Comparison of ENCODE assay signal across 11 cellular contexts in genomic region chr20:50304501-50304856, GRCh38.
DNase-seq lines count a peak whose midpoint lies in the region; ATAC-seq and TF ChIP-seq lines count a peak whose summit lies in the region.
"Had no signal": no experiment of that assay in that cellular context is flagged by ENCODE, and none has a peak within 500 bp of the region (broad histone marks: within the 10 kb centered on the region; RNA-seq: fewer than 3 reads in every experiment).

No MANE protein-coding gene starts in this region.

- H3K27ac Mint-ChIP-seq in effector memory CD8-positive, alpha-beta T cell, result no peak overlapping the region
- H3K27ac Mint-ChIP-seq in activated T-helper 17 cell treated with anti-CD3 and anti-CD28 coated beads, Interleukin-2, amount 50 U/mL, for 72 hours, result no peak overlapping the region
- H3K27ac Mint-ChIP-seq: memory B cell had no signal

- H4K20me1 ChIP-seq in GM23248 (ENCODE audit: insufficient read depth) (no peaks in the 10 kb centered on the region), smooth muscle cell (ENCODE audit: low read depth) (no peaks in the 10 kb centered on the region)

- in situ Hi-C loops in GM23248 (cut with MboI), result no loop called here

- H2AFZ ChIP-seq in GM23248, result peak overlapping the region; percentile 41; the same call in 1 of the 2 replicates
- no peak overlapping the region for H2AFZ ChIP-seq in smooth muscle cell (ENCODE audit: low read depth)

- no peaks in the 10 kb centered on the region for H3K27me3 Mint-ChIP-seq in effector memory CD8-positive, alpha-beta T cell
- H3K27me3 Mint-ChIP-seq in activated T-helper 17 cell treated with anti-CD3 and anti-CD28 coated beads, Interleukin-2, amount 50 U/mL, for 72 hours, result peaks cover 9% of the 10 kb centered on the region

- H3K27me3 ChIP-seq in GM23248 (replicated peaks; ENCODE audit: insufficient read depth) (no peaks in the 10 kb centered on the region), layer of hippocampus (ENCODE audit: control insufficient read depth, insufficient read depth, low read length) (no peaks in the 10 kb centered on the region), smooth muscle cell (ENCODE audit: low read depth) (no peaks in the 10 kb centered on the region)

- no peak overlapping the region for H3K4me3 ChIP-seq in GM23248
- H3K4me3 ChIP-seq in choroid plexus epithelial cell (ENCODE audit: low read depth, low read length), result no peak overlapping the region
- H3K4me3 ChIP-seq in smooth muscle cell, result no peak overlapping the region

- H3K4me3 Mint-ChIP-seq in effector memory CD8-positive, alpha-beta T cell, result no peak overlapping the region
- no peak overlapping the region for H3K4me3 Mint-ChIP-seq in activated T-helper 17 cell treated with anti-CD3 and anti-CD28 coated beads, Interleukin-2, amount 50 U/mL, for 72 hours
- H3K4me3 Mint-ChIP-seq: memory B cell had no signal

- peak overlapping the region; percentile 84 for H3K9ac ChIP-seq in GM23248
- H3K9ac ChIP-seq in smooth muscle cell (ENCODE audit: low read depth), result peak overlapping the region; percentile 58

- peak overlapping the region; percentile 98 for H3K27ac ChIP-seq in GM23248
- H3K27ac ChIP-seq in layer of hippocampus (ENCODE audit: low read depth, low read length), result peak overlapping the region; percentile 59
- H3K27ac ChIP-seq in smooth muscle cell (ENCODE audit: low read depth), result peak overlapping the region; percentile 99

- no peaks in the 10 kb centered on the region for H3K9me2 ChIP-seq in GM23248 (ENCODE audit: insufficient read depth)

- H3K36me3 ChIP-seq in GM23248 (ENCODE audit: low read depth) (no peaks in the 10 kb centered on the region), smooth muscle cell (ENCODE audit: low read depth) (no peaks in the 10 kb centered on the region)

- no peaks in the 10 kb centered on the region for H3K36me3 Mint-ChIP-seq in effector memory CD8-positive, alpha-beta T cell (ENCODE audit: insufficient read depth)
- no peaks in the 10 kb centered on the region for H3K36me3 Mint-ChIP-seq in activated T-helper 17 cell treated with anti-CD3 and anti-CD28 coated beads, Interleukin-2, amount 50 U/mL, for 72 hours (ENCODE audit: low read depth)
- H3K36me3 Mint-ChIP-seq: memory B cell had no signal

- WGBS in GM23248 (ENCODE audit: low coverage in 1 of 2, low lambda C conversion rate in 2 of 2, missing lambda C conversion rate in 2 of 2), 2 experiments, result 7 to 9% methylated on average over 9 to 10 of the region's 10 CpGs
- 35% methylated on average over 10 of the region's 10 CpGs for WGBS in smooth muscle cell (ENCODE audit: low lambda C conversion rate)

- H3K4me1 Mint-ChIP-seq in effector memory CD8-positive, alpha-beta T cell (ENCODE audit: low read depth in 2 of 2), result peaks cover 0 to 3% of the 10 kb centered on the region in 2 donors
- no peaks in the 10 kb centered on the region for H3K4me1 Mint-ChIP-seq in activated T-helper 17 cell treated with anti-CD3 and anti-CD28 coated beads, Interleukin-2, amount 50 U/mL, for 72 hours
- H3K4me1 Mint-ChIP-seq: memory B cell had no signal

- H3F3A ChIP-seq in GM23248 (ENCODE audit: insufficient read depth) (peaks cover 53% of the 10 kb centered on the region), smooth muscle cell (ENCODE audit: low read depth) (peaks cover 28% of the 10 kb centered on the region)

- H3K4me1 ChIP-seq in GM23248 (ENCODE audit: insufficient read depth) (peaks cover 61% of the 10 kb centered on the region), smooth muscle cell (ENCODE audit: low read depth) (peaks cover 9% of the 10 kb centered on the region)

- no peak for ATAC-seq in effector memory CD8-positive, alpha-beta T cell (replicated peaks)
- no peak for ATAC-seq in activated T-helper 17 cell treated with anti-CD3 and anti-CD28 coated beads, Interleukin-2, amount 50 U/mL, for 72 hours (replicated peaks)
- no peak for ATAC-seq in HG03571 (IDR thresholded peaks at IDR 0.05; ENCODE audit: unreplicated experiment)

- H3K9me3 Mint-ChIP-seq in effector memory CD8-positive, alpha-beta T cell, result no peaks in the 10 kb centered on the region
- H3K9me3 Mint-ChIP-seq in activated T-helper 17 cell treated with anti-CD3 and anti-CD28 coated beads, Interleukin-2, amount 50 U/mL, for 72 hours, result no peaks in the 10 kb centered on the region

- H3K9me3 ChIP-seq in GM23248 (ENCODE audit: low read depth) (no peaks in the 10 kb centered on the region), smooth muscle cell (replicated peaks; ENCODE audit: low read depth) (no peaks in the 10 kb centered on the region)

- H3K79me2 ChIP-seq in GM23248 (ENCODE audit: insufficient read depth) (no peaks in the 10 kb centered on the region), smooth muscle cell (ENCODE audit: low read depth) (no peaks in the 10 kb centered on the region)

- no peak for TF ChIP-seq CTCF in choroid plexus epithelial cell (conservative IDR thresholded peaks at IDR 0.05; ENCODE audit: low read depth, low read length)
- no peak for TF ChIP-seq CTCF in smooth muscle cell (IDR thresholded peaks at IDR 0.05; ENCODE audit: borderline replicate concordance, insufficient read depth, poor library complexity, severe bottlenecking)

- H3K4me2 ChIP-seq in GM23248 (ENCODE audit: unreplicated experiment), result peak overlapping the region; percentile 50
- peak overlapping the region; percentile 59 for H3K4me2 ChIP-seq in smooth muscle cell

- DNase-seq in GM23248 (peak; percentile 73), choroid plexus epithelial cell (ENCODE audit: low read depth) (peak; percentile 84), smooth muscle cell (lab: John Stamatoyannopoulos, UW; ENCODE audit: unreplicated experiment) (peak; percentile 65)
- DNase-seq in effector memory CD8-positive, alpha-beta T cell, result no peak
- no peak for DNase-seq in activated CD4-positive, alpha-beta T cell treated with anti-CD3 and anti-CD28 coated beads for 1 hour
- DNase-seq: effector CD8-positive, alpha-beta T cell; NCI-H2081 treated with DMSO at 0.1 percent for 48 hours had no signal

Comparison
In these comparisons a context has a peak if more than half of its experiments do, and no peak if none do; other contexts are left out.
1. DNase-seq: peak in GM23248 (single experiment), choroid plexus epithelial cell (single experiment) and smooth muscle cell (single experiment); none in effector memory CD8-positive, alpha-beta T cell (0 of 3) and activated CD4-positive, alpha-beta T cell treated with anti-CD3 and anti-CD28 coated beads for 1 hour (single experiment).
2. Peak in every context shown above with its lines, with median percentiles within 50 percentile points of each other: H3K27ac ChIP-seq.